Comparison of ENCODE assay signal across 25 cellular contexts in genomic region chr2:129437775-129438174, GRCh38.
"Had no signal": no experiment of that assay in that cellular context is flagged by ENCODE, and none has a peak within 500 bp of the region (broad histone marks: within the 10 kb centered on the region; RNA-seq: fewer than 3 reads in every experiment).

No MANE protein-coding gene starts in this region.

- ATAC-seq: heart right ventricle; left lung; naive thymus-derived CD8-positive, alpha-beta T cell; right lobe of liver; stimulated activated naive B cell treated with anti-CD40 and anti-IgM and Interleukin-4, amounts not matched to agents 10 μg/mL and 1 μg/mL and 100 μg/mL, for 72 hours had no signal

- H3K27ac Mint-ChIP-seq: immature natural killer cell; naive thymus-derived CD8-positive, alpha-beta T cell; nephron progenitor cell; stimulated activated naive B cell treated with anti-CD40 and anti-IgM and Interleukin-4, amounts not matched to agents 10 μg/mL and 1 μg/mL and 100 μg/mL, for 72 hours; stimulated activated naive CD8-positive, alpha-beta T cell treated with anti-CD3 and anti-CD28 coated beads, Interleukin-15, Interleukin-2, amounts not matched to agents 100 ng/mL and 50 ng/mL, for 24 hours had no signal

- H3K9me3 Mint-ChIP-seq: naive thymus-derived CD8-positive, alpha-beta T cell; nephron progenitor cell; stimulated activated naive B cell treated with anti-CD40 and anti-IgM and Interleukin-4, amounts not matched to agents 10 μg/mL and 1 μg/mL and 100 μg/mL, for 72 hours; stimulated activated naive CD8-positive, alpha-beta T cell treated with anti-CD3 and anti-CD28 coated beads, Interleukin-15, Interleukin-2, amounts not matched to agents 100 ng/mL and 50 ng/mL, for 24 hours had no signal

- H3K4me1 Mint-ChIP-seq: immature natural killer cell; naive thymus-derived CD8-positive, alpha-beta T cell; nephron progenitor cell; stimulated activated naive B cell treated with anti-CD40 and anti-IgM and Interleukin-4, amounts not matched to agents 10 μg/mL and 1 μg/mL and 100 μg/mL, for 72 hours had no signal

- H3K27me3 Mint-ChIP-seq: stimulated activated naive CD8-positive, alpha-beta T cell treated with anti-CD3 and anti-CD28 coated beads, Interleukin-15, Interleukin-2, amounts not matched to agents 100 ng/mL and 50 ng/mL, for 24 hours had no signal

- H3K36me3 Mint-ChIP-seq: immature natural killer cell; naive thymus-derived CD8-positive, alpha-beta T cell; stimulated activated naive B cell treated with anti-CD40 and anti-IgM and Interleukin-4, amounts not matched to agents 10 μg/mL and 1 μg/mL and 100 μg/mL, for 72 hours had no signal

- DNase-seq: dermis blood vessel endothelial cell; effector memory CD4-positive, alpha-beta T cell; erythroblast; foreskin fibroblast; glutamatergic neuron; heart right ventricle; hippocampal formation; immature natural killer cell; islet precursor cell; left lung; mesenchymal stem cell; midbrain; naive thymus-derived CD8-positive, alpha-beta T cell; nephron progenitor cell; occipital lobe; ovary; posterior cingulate gyrus; retina; right lobe of liver; small intestine; stimulated activated CD4-positive, alpha-beta T cell treated with anti-CD3 and anti-CD28 coated beads, Interleukin-15, amount 100 ng/mL, for 24 hours; stimulated activated CD4-positive, alpha-beta T cell treated with anti-CD3 and anti-CD28 coated beads, Interleukin-2, amount 100 ng/mL, for 48 hours; stimulated activated naive B cell treated with anti-CD40 and anti-IgM and Interleukin-4, amounts not matched to agents 10 μg/mL and 1 μg/mL and 100 μg/mL, for 72 hours; upper lobe of left lung had no signal

- H3K4me3 Mint-ChIP-seq: immature natural killer cell; naive thymus-derived CD8-positive, alpha-beta T cell; nephron progenitor cell; stimulated activated naive B cell treated with anti-CD40 and anti-IgM and Interleukin-4, amounts not matched to agents 10 μg/mL and 1 μg/mL and 100 μg/mL, for 72 hours; stimulated activated naive CD8-positive, alpha-beta T cell treated with anti-CD3 and anti-CD28 coated beads, Interleukin-15, Interleukin-2, amounts not matched to agents 100 ng/mL and 50 ng/mL, for 24 hours had no signal
